In genomic region chr15:65583701-65584100, GRCh38 we compare ENCODE assay signal across 1 cellular context.
TF ChIP-seq lines count a peak whose summit lies in the region.

No MANE protein-coding gene starts in this region.

TF ChIP-seq in K562, 482 proteins besides CTCF, POLR2A, EP300 and RAD21:
- TF ChIP-seq MAFG (tag; conservative IDR thresholded peaks at IDR 0.05) (no peak), GTF2F1 (IDR thresholded peaks at IDR 0.05; ENCODE audit: low read depth, low read length) (no peak), RFX1 (IDR thresholded peaks at IDR 0.05) (peak; percentile 65), RAD51 (IDR thresholded peaks at IDR 0.05; ENCODE audit: borderline replicate concordance, low read depth) (no peak), COPS2 (conservative IDR thresholded peaks at IDR 0.05) (no peak), GTF2E2 (tag; IDR thresholded peaks at IDR 0.05) (no peak), GATA2 (CRISPR knock-in tag; IDR thresholded peaks at IDR 0.05) (no peak)
